In the genomic region with DNA sequence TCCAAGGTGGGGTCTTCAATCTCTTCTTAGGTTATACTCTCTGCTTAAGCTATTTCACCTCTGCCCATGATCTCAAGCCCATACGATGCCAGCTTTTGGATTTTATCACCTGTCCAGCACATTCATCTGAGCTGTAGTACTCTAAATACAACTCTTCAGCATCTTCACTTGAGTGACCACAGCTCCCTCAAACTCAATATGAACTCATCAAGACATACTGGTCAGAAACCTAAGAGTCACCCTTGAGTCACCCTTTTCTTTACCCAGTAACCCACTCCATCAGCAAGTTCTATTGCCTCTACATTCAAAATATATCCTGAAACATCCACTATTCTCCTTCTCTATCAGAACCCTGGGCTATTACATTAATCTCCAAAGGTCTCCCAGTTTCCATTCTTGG, we compare ENCODE assay signal across 26 cellular contexts.
A peak's percentile ranks its signal among the peaks of the same experiment; 100 is the strongest.
DNase-seq lines count a peak whose midpoint lies in the region; ATAC-seq and TF ChIP-seq lines count a peak whose summit lies in the region.
"Had no signal": no experiment of that assay in that cellular context is flagged by ENCODE, and none has a peak within 500 bp of the region (broad histone marks: within the 10 kb centered on the region; RNA-seq: fewer than 3 reads in every experiment).

No MANE protein-coding gene starts in this region.

- TF ChIP-seq CTCF in activated B cell treated with CpG ODN at 0.5 μM for 24 hours (IDR thresholded peaks at IDR 0.05): no peak
- no peak for TF ChIP-seq CTCF in WERI-Rb-1 (IDR thresholded peaks at IDR 0.05; ENCODE audit: low read depth, low read length)

- no peak overlapping the region for H3K27ac ChIP-seq in WERI-Rb-1
- H3K27ac ChIP-seq: lower lobe of right lung had no signal

- POLR2A ChIA-PET in activated B cell treated with CpG ODN at 0.5 μM for 24 hours (lab: Charles Lee): no interaction called here

- H3K4me1 Mint-ChIP-seq in activated B cell treated with CpG ODN at 0.5 μM for 24 hours: peaks cover 44% of the 10 kb centered on the region

- H3K9me3 Mint-ChIP-seq in activated B cell treated with CpG ODN at 0.5 μM for 24 hours: no peaks in the 10 kb centered on the region
- H3K9me3 Mint-ChIP-seq: CD4-positive, alpha-beta T cell had no signal

- no peaks in the 10 kb centered on the region for H3K9me3 ChIP-seq in WERI-Rb-1 (ENCODE audit: severe bottlenecking)
- H3K9me3 ChIP-seq: lower lobe of right lung had no signal

- H3K4me3 Mint-ChIP-seq in activated B cell treated with CpG ODN at 0.5 μM for 24 hours: no peak overlapping the region
- H3K4me3 Mint-ChIP-seq: activated CD4-positive, alpha-beta T cell treated with anti-CD3 and anti-CD28 coated beads for 36 hours; CD4-positive, alpha-beta T cell had no signal

- CTCF ChIA-PET in activated B cell treated with CpG ODN at 0.5 μM for 24 hours (lab: Charles Lee): no interaction called here

- intact Hi-C loops in activated B cell treated with CpG ODN at 0.5 μM for 24 hours (cut with micrococcal nuclease): no loop called here

- no peak for DNase-seq in activated B cell treated with CpG ODN at 0.5 μM for 24 hours
- DNase-seq in WERI-Rb-1: no peak
- DNase-seq in NCI-H2171 (lab: John Stamatoyannopoulos, UW): no peak
- DNase-seq in NCI-H1694 treated with DMSO at 0.1 percent for 48 hours (lab: John Stamatoyannopoulos, UW): no peak
- no peak for DNase-seq in activated CD4-positive, alpha-beta T cell treated with anti-CD3 and anti-CD28 coated beads for 4 hours
- DNase-seq: ACHN; activated CD4-positive, alpha-beta T cell treated with anti-CD3 and anti-CD28 coated beads for 36 hours; activated CD8-positive, alpha-beta memory T cell treated with anti-CD3 and anti-CD28 coated beads, Interleukin-2, amount 50 U/mL, for 4 hours; activated gamma-delta T cell; CD4-positive, alpha-beta T cell; dermis blood vessel endothelial cell; foreskin fibroblast; hippocampal formation; KG1; lower lobe of right lung; NCI-H1092; NCI-H2029 treated with DMSO at 0.1 percent for 48 hours; NCI-H446 treated with DMSO at 0.1 percent for 48 hours; nucleus accumbens; retina; stimulated activated CD8-positive, alpha-beta memory T cell treated with anti-CD3 and anti-CD28 coated beads, Interleukin-4, amount 100 ng/mL, for 48 hours; T-helper 9 cell had no signal

- no peaks in the 10 kb centered on the region for H3K36me3 ChIP-seq in WERI-Rb-1
- H3K36me3 ChIP-seq: lower lobe of right lung had no signal

- H3K36me3 Mint-ChIP-seq in activated B cell treated with CpG ODN at 0.5 μM for 24 hours (ENCODE audit: low read depth): no peaks in the 10 kb centered on the region

- peaks cover 22% of the 10 kb centered on the region for H3K27me3 ChIP-seq in WERI-Rb-1 (ENCODE audit: insufficient read depth, low read depth, severe bottlenecking)

- H3K4me3 ChIP-seq in WERI-Rb-1 (ENCODE audit: low read depth, low read length): no peak overlapping the region
- H3K4me3 ChIP-seq: lower lobe of right lung had no signal

- no peaks in the 10 kb centered on the region for H3K27me3 Mint-ChIP-seq in activated B cell treated with CpG ODN at 0.5 μM for 24 hours

- peak overlapping the region; percentile 14 for H3K27ac Mint-ChIP-seq in activated B cell treated with CpG ODN at 0.5 μM for 24 hours
- H3K27ac Mint-ChIP-seq: activated CD4-positive, alpha-beta T cell treated with anti-CD3 and anti-CD28 coated beads for 36 hours; CD4-positive, alpha-beta T cell had no signal

- ATAC-seq in GM18861 (IDR thresholded peaks at IDR 0.05; ENCODE audit: unreplicated experiment) (peak; percentile 25), GM21576 (IDR thresholded peaks at IDR 0.05; ENCODE audit: unreplicated experiment) (peak; percentile 41), HG03159 (IDR thresholded peaks at IDR 0.05; ENCODE audit: unreplicated experiment) (peak; percentile 42), activated B cell treated with CpG ODN at 0.5 μM for 24 hours (ENCODE audit: low read depth) (peak; percentile 25)
- ATAC-seq: activated CD4-positive, alpha-beta T cell treated with anti-CD3 and anti-CD28 coated beads for 36 hours; lower lobe of right lung; SK-N-SH treated with all-trans-retinoic acid at 6 μM for 48 hours had no signal
